In genomic region chr4:76867377-76867776, GRCh38 we compare ENCODE assay signal across 22 cellular contexts. TPM values are rescaled to one million over a fixed set of nuclear protein-coding genes. Genes with fewer than 3 reads are reported as not detected.
DNase-seq lines count a peak whose midpoint lies in the region; ATAC-seq, FAIRE-seq and TF ChIP-seq lines count a peak whose summit lies in the region.
"Had no signal": no experiment of that assay in that cellular context is flagged by ENCODE, and none has a peak within 500 bp of the region (broad histone marks: within the 10 kb centered on the region; RNA-seq: fewer than 3 reads in every experiment).

No MANE protein-coding gene starts in this region.

- no peak for TF ChIP-seq EP300 in transverse colon (IDR thresholded peaks at IDR 0.05; ENCODE audit: low read depth)

- H3K4me1 ChIP-seq in H9 (ENCODE audit: insufficient read depth, low read length) = no peaks in the 10 kb centered on the region; the same call in 1 of the 2 replicates
- H3K4me1 ChIP-seq in PC-9 (replicated peaks; ENCODE audit: insufficient read depth) = peaks cover 5% of the 10 kb centered on the region; the same call in 1 of the 2 replicates
- peaks cover 0 to 12% (median 2%) of the 10 kb centered on the region in 4 donors for H3K4me1 ChIP-seq in transverse colon
- H3K4me1 ChIP-seq in pancreas = no peaks in the 10 kb centered on the region
- H3K4me1 ChIP-seq: BLaER1 had no signal

- no peaks in the 10 kb centered on the region for H3K23me2 ChIP-seq in H9 (ENCODE audit: insufficient read length, low read depth, low read length, poor library complexity, severe bottlenecking)

- no peak for TF ChIP-seq CTCF in H9 (conservative IDR thresholded peaks at IDR 0.05)
- TF ChIP-seq CTCF in PC-9 (conservative IDR thresholded peaks at IDR 0.05) = no peak
- TF ChIP-seq CTCF in transverse colon (IDR thresholded peaks at IDR 0.05) = no peak
- no peak for TF ChIP-seq CTCF in pancreas (IDR thresholded peaks at IDR 0.05)

- H3K27ac ChIP-seq in H9 (ENCODE audit: insufficient read length, low read depth, low read length) (no peak overlapping the region), PC-9 (peak overlapping the region; percentile 75), transverse colon (peak overlapping the region in 3 of 4 donors; percentile 29 to 44 (median 38)), pancreas (no peak overlapping the region)
- H3K27ac ChIP-seq: BLaER1, SK-N-MC had no signal

- H2BK15ac ChIP-seq in H9 (ENCODE audit: low read depth, low read length) = no peak overlapping the region

- no peaks in the 10 kb centered on the region; a peak in 3 of 5 replicates for H3K9me3 Mint-ChIP-seq in H9
- H3K9me3 Mint-ChIP-seq: CD8-positive, alpha-beta memory T cell had no signal

- no peak overlapping the region for H3K56ac ChIP-seq in H9 (ENCODE audit: insufficient read length, low read depth, low read length)

- POLR2A ChIA-PET in PC-9 (lab: Charles Lee; ENCODE audit: unreplicated experiment) = no interaction called here

- H3K79me2 ChIP-seq in H9 (ENCODE audit: insufficient read depth, low read length) (no peaks in the 10 kb centered on the region), PC-9 (ENCODE audit: low read depth) (no peaks in the 10 kb centered on the region)

- no peak overlapping the region for H2BK12ac ChIP-seq in H9 (ENCODE audit: insufficient read length, low read depth, low read length)

- no peak overlapping the region for H2AFZ ChIP-seq in H9 (ENCODE audit: low read length)
- H2AFZ ChIP-seq in PC-9 = peak overlapping the region; percentile 76; the same call in 1 of the 2 replicates

- no peak overlapping the region for H3K4ac ChIP-seq in H9 (ENCODE audit: low read depth, low read length)

- H3K9me2 ChIP-seq in PC-9 (ENCODE audit: insufficient read depth) = no peaks in the 10 kb centered on the region

- in situ Hi-C loops in transverse colon (cut with MboI; ENCODE audit: low pct_ligation_motif_present in 1 of 4, low pct_unique_long_range_greater_than_20kb in 1 of 4, low sequenced_read_pairs in 3 of 4) = no loop called here

- peak; percentile 53 for ATAC-seq in left lobe of liver
- ATAC-seq in pancreas = no peak

- intact Hi-C loops in PC-9 (cut with micrococcal nuclease; ENCODE audit: unreplicated experiment) (loop anchor here (5.0 kb wide), 2 partner anchors 85 to 110 kb away; no protein-coding TSS in a partner anchor), transverse colon (cut with DNase I; ENCODE audit: low total_unique reads) (no loop called here), pancreas (cut with DNase I) (no loop called here)

- H3K4me3 Mint-ChIP-seq in H9 = no peak overlapping the region
- H3K4me3 Mint-ChIP-seq: CD8-positive, alpha-beta memory T cell had no signal

- no CpG with 5 or more reads among the region's 7 CpGs for WGBS in H9 (ENCODE audit: extremely low coverage, insufficient read length, low lambda C conversion rate)
- WGBS in transverse colon (ENCODE audit: low coverage in 1 of 2), 2 donors = 80 to 91% methylated on average over 5 to 7 of the region's 7 CpGs
- WGBS in pancreas, 2 donors = 81 to 84% methylated on average over 7 of the region's 7 CpGs

- CTCF ChIA-PET in PC-9 (lab: Charles Lee) = no interaction called here

- H3K79me1 ChIP-seq in H9 (ENCODE audit: insufficient read depth, low read depth, low read length, poor library complexity, severe bottlenecking) = no peaks in the 10 kb centered on the region

- peak overlapping the region; percentile 38; the same call in 1 of the 2 replicates for H3K4me3 ChIP-seq in PC-9
- no peak overlapping the region for H3K4me3 ChIP-seq in transverse colon
- no peak overlapping the region for H3K4me3 ChIP-seq in pancreas
- H3K4me3 ChIP-seq: BLaER1, SK-N-MC had no signal

- no peaks in the 10 kb centered on the region for H3F3A ChIP-seq in PC-9 (ENCODE audit: insufficient read depth, low read depth)

- no peaks in the 10 kb centered on the region for H3K36me3 ChIP-seq in PC-9 (ENCODE audit: low read depth)
- H3K36me3 ChIP-seq in transverse colon = no peaks in the 10 kb centered on the region
- no peaks in the 10 kb centered on the region for H3K36me3 ChIP-seq in pancreas
- H3K36me3 ChIP-seq: BLaER1 had no signal

- H4K91ac ChIP-seq in H9 (ENCODE audit: insufficient read length, low read depth, low read length) = no peak overlapping the region

- H4K20me1 ChIP-seq in H9 (ENCODE audit: control insufficient read depth, insufficient read depth, insufficient read length) = no peaks in the 10 kb centered on the region
- H4K20me1 ChIP-seq in PC-9 (ENCODE audit: insufficient read depth) = no peaks in the 10 kb centered on the region
- H4K20me1 ChIP-seq: BLaER1 had no signal

- no peaks in the 10 kb centered on the region for H3K27me3 Mint-ChIP-seq in H9 (ENCODE audit: low read depth)

- H3K14ac ChIP-seq in H9 (ENCODE audit: insufficient read depth, low read length) = peak overlapping the region; percentile 75; the same call in 1 of the 2 replicates

- no peak overlapping the region for H3K9ac ChIP-seq in H9 (ENCODE audit: extremely low read depth, insufficient read length, low read length)
- H3K9ac ChIP-seq: BLaER1 had no signal

- H3K27me3 ChIP-seq in H9 (ENCODE audit: insufficient read depth, low read length) = no peaks in the 10 kb centered on the region
- H3K27me3 ChIP-seq in PC-9 (ENCODE audit: insufficient read depth, low read depth) = no peaks in the 10 kb centered on the region
- H3K27me3 ChIP-seq in transverse colon = no peaks in the 10 kb centered on the region
- no peaks in the 10 kb centered on the region for H3K27me3 ChIP-seq in pancreas
- H3K27me3 ChIP-seq: BLaER1 had no signal

- no peak overlapping the region for H2AK5ac ChIP-seq in H9 (ENCODE audit: insufficient read length, low read length)

- DNase-seq in H9 (no peak), PC-9 (no peak), left lobe of liver (ENCODE audit: low spot score) (no peak), transverse colon (no peak), NCI-H526 (lab: John Stamatoyannopoulos, UW) (no peak), pancreas (no peak), kidney tubule cell (ENCODE audit: low spot score) (no peak)
- DNase-seq: CD8-positive, alpha-beta memory T cell; DND-41; HCEC 1CT; MM.1S; NCI-H1105; NCI-H1694; NCI-H2081 treated with DMSO at 0.1 percent for 48 hours; NCI-H446 treated with DMSO at 0.1 percent for 48 hours; OCI-M1; SHP77 had no signal

- H3K36me3 Mint-ChIP-seq in H9 (ENCODE audit: insufficient read depth in 1 of 3, low read depth in 3 of 3) = no peaks in the 10 kb centered on the region; a peak in 1 of 7 replicates
- H3K36me3 Mint-ChIP-seq: CD8-positive, alpha-beta memory T cell had no signal

- BruUV-seq in PC-9 (replicated peaks; lab: Mats Ljungman, UMichigan) = no TSS peak

- no peak overlapping the region for H3K23ac ChIP-seq in H9 (ENCODE audit: insufficient read length, low read depth, low read length)

- peaks cover 15 to 28% of the 10 kb centered on the region in 2 experiments for H3K4me1 Mint-ChIP-seq in H9

- H4K5ac ChIP-seq in H9 (ENCODE audit: insufficient read length, low read depth, low read length) = no peak overlapping the region

- no peak overlapping the region for H2BK20ac ChIP-seq in H9 (ENCODE audit: low read depth, low read length, poor library complexity, severe bottlenecking)

- H3T11ph ChIP-seq in H9 (ENCODE audit: low read length) = no peak overlapping the region

- H3K4me2 ChIP-seq in H9 (ENCODE audit: insufficient read depth, insufficient read length, low read length) (no peak overlapping the region), PC-9 (peak overlapping the region; percentile 64)
- H3K4me2 ChIP-seq: BLaER1 had no signal

- no peak overlapping the region for H4K8ac ChIP-seq in H9 (replicated peaks; ENCODE audit: insufficient read length, low read depth, low read length)

- no peak for TF ChIP-seq POLR2A in transverse colon (IDR thresholded peaks at IDR 0.05)

- H3K9me3 ChIP-seq in H9 (ENCODE audit: control insufficient read depth, low read depth, low read length) = no peaks in the 10 kb centered on the region
- no peaks in the 10 kb centered on the region for H3K9me3 ChIP-seq in PC-9 (ENCODE audit: insufficient read depth, low read depth)
- no peaks in the 10 kb centered on the region for H3K9me3 ChIP-seq in transverse colon
- H3K9me3 ChIP-seq in pancreas = no peaks in the 10 kb centered on the region
- H3K9me3 ChIP-seq: BLaER1 had no signal

- peak overlapping the region; percentile 14 to 95 (median 53); a peak in 5 of 7 replicates for H3K27ac Mint-ChIP-seq in H9

- peak overlapping the region; percentile 83 for H3K18ac ChIP-seq in H9 (ENCODE audit: insufficient read length, low read depth, low read length)

- FAIRE-seq in pancreas (lab: Jason Lieb, UNC) = no peak
- FAIRE-seq: G401.6 had no signal

- H2BK120ac ChIP-seq in H9 (ENCODE audit: low read depth, low read length, poor library complexity, severe bottlenecking) = no peak overlapping the region

- H2BK5ac ChIP-seq in H9 (ENCODE audit: insufficient read length, low read length) = no peak overlapping the region

RNA-seq across cellular contexts. Expression of gene SOWAHB, which starts 30.6 kb away (rescaled TPM):
- 0.13 and 0.26 TPM in 2 replicates for total RNA-seq in H9 (2021)
- total RNA-seq in PC-9 (2021) = 6.2 and 7.7 TPM in 2 replicates
- total RNA-seq in left lobe of liver = 22.1 TPM
- 10 to 100 TPM; 19.3 to 63.2 (median 33.1) TPM for total RNA-seq in transverse colon
- total RNA-seq in pancreas = 1 to 10 TPM; 2.1 to 4.2 (median 2.9) TPM
- 1 to 10 TPM in 1 of 2 donors, under 1 TPM in 1; 0.53 to 1.2 TPM for polyA plus RNA-seq in pancreas
- total RNA-seq: CD8-positive, alpha-beta memory T cell; LHCN-M2; RPMI7951 had no signal
- polyA plus RNA-seq: CD8-positive, alpha-beta memory T cell had no signal

Comparison
In these comparisons a context has a peak if more than half of its experiments do, and no peak if none do; other contexts are left out.
1. H3K27ac ChIP-seq: peak in PC-9 (single experiment) and transverse colon (3 of 4); none in H9 (single experiment) and pancreas (0 of 4).